1 cellular context compared by ENCODE assay signal in genomic region chr12:43815416-43815815, GRCh38.
TF ChIP-seq lines count a peak whose summit lies in the region.

No MANE protein-coding gene starts in this region.

TF ChIP-seq in GM23338, 12 proteins besides CTCF, POLR2A, EP300 and RAD21:
- TF ChIP-seq ETS1 (IDR thresholded peaks at IDR 0.05) = no peak
- TF ChIP-seq STAT1 (IDR thresholded peaks at IDR 0.05; ENCODE audit: unreplicated experiment) = no peak
- TF ChIP-seq ZNF331 (CRISPR knock-in tag; IDR thresholded peaks at IDR 0.05; ENCODE audit: low read depth) = no peak
